1 cellular context compared by ENCODE assay signal in genomic region chr14:92657457-92658142, GRCh38.
TF ChIP-seq lines count a peak whose summit lies in the region.

No MANE protein-coding gene starts in this region.

TF ChIP-seq in GM12878, 131 proteins besides CTCF, POLR2A, EP300 and RAD21 (continued from another document):
- TF ChIP-seq CEBPZ (IDR thresholded peaks at IDR 0.05; ENCODE audit: low read depth, low read length) = no peak
- no peak for TF ChIP-seq ZNF622 (IDR thresholded peaks at IDR 0.05)
- no peak for TF ChIP-seq FOS (IDR thresholded peaks at IDR 0.05; ENCODE audit: borderline replicate concordance, extremely low read depth, insufficient read length)
- TF ChIP-seq FOXM1 (IDR thresholded peaks at IDR 0.05; ENCODE audit: low read depth, low read length) = no peak
- no peak for TF ChIP-seq ZNF24 (IDR thresholded peaks at IDR 0.05)
- no peak for TF ChIP-seq TCF3 (IDR thresholded peaks at IDR 0.05; ENCODE audit: borderline replicate concordance, insufficient read depth, low read depth, low read length)
- TF ChIP-seq TBL1XR1 (IDR thresholded peaks at IDR 0.05; ENCODE audit: low read depth, low read length) = no peak
